1 cellular context compared by ENCODE assay signal in the genomic region with DNA sequence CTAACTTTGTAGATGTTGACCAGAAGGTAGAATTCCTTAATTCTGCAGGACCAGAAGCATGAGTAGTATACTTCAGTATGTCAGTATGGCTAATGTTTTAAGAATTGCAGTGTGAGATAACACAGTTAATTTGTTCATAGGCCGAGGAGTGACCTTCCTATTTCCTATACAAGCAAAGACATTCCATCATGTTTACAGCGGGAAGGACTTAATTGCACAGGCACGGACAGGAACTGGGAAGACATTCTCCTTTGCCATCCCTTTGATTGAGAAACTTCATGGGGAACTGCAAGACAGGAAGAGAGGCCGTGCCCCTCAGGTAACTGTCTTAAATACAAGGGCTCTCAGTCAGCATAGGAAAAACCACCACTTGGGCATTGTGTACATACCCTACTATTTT.
TF ChIP-seq lines count a peak whose summit lies in the region.

No MANE protein-coding gene starts in this region.

TF ChIP-seq in endothelial cell of umbilical vein, 7 proteins besides CTCF, POLR2A, EP300 and RAD21:
- no peak for TF ChIP-seq FOS (IDR thresholded peaks at IDR 0.05; ENCODE audit: borderline replicate concordance, insufficient read depth, low read length)
- TF ChIP-seq GATA2 (IDR thresholded peaks at IDR 0.05; ENCODE audit: insufficient read depth, insufficient read length, low read depth, low read length): no peak
- no peak for TF ChIP-seq EZH2 (IDR thresholded peaks at IDR 0.05; ENCODE audit: borderline replicate concordance, low read depth, low read length, severe bottlenecking)
- TF ChIP-seq POLR2AphosphoS5 (IDR thresholded peaks at IDR 0.05; ENCODE audit: insufficient read depth, low read depth, low read length): no peak
- TF ChIP-seq, protein P1, sequence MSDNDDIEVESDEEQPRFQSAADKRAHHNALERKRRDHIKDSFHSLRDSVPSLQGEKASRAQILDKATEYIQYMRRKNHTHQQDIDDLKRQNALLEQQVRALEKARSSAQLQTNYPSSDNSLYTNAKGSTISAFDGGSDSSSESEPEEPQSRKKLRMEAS (IDR thresholded peaks at IDR 0.05; ENCODE audit: insufficient read depth, insufficient read length): no peak
- no peak for TF ChIP-seq JUN (IDR thresholded peaks at IDR 0.05; ENCODE audit: borderline replicate concordance, insufficient read depth, insufficient read length, low read depth)
TF ChIP-seq in endothelial cell of umbilical vein: peak in this region for 0.
